ENCODE assay signal across 24 cellular contexts in the genomic region with DNA sequence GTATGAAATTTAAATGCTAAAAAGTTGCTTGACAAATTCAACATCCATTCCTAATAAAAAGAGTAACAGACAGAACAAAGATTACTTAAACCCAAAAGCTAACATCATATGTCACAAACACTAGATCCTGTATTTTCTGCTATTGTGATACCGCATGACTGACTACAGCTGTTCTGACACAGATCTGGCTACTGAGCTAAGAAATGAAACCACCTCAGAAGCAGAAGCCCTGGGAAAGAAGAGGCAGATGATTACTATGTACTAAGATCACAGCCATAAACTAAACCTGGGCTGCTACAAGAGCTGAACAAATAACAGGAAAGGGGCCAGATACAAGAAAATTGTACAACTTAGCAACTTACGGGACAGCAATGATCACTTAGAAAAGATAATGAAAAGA. TPM values are rescaled to one million over a fixed set of nuclear protein-coding genes. Genes with fewer than 3 reads are reported as not detected.
"Had no signal": no experiment of that assay in that cellular context is flagged by ENCODE, and none has a peak within 500 bp of the region (broad histone marks: within the 10 kb centered on the region; RNA-seq: fewer than 3 reads in every experiment).

No MANE protein-coding gene starts in this region.

- DNase-seq: activated CD4-positive, alpha-beta T cell treated with anti-CD3 and anti-CD28 coated beads for 1 hour; activated CD4-positive, alpha-beta T cell treated with anti-CD3 and anti-CD28 coated beads, Interleukin-2, amount 50 U/mL, for 4 hours; activated CD8-positive, alpha-beta memory T cell treated with anti-CD3 and anti-CD28 coated beads for 24 hours; activated CD8-positive, alpha-beta memory T cell treated with anti-CD3 and anti-CD28 coated beads, Interleukin-2, amount 50 U/mL, for 4 hours; activated T-cell treated with anti-CD3 and anti-CD28 coated beads, Interleukin-2, amount 50 U/mL, for 24 hours; central memory CD4-positive, alpha-beta T cell; effector memory CD4-positive, alpha-beta T cell; foreskin melanocyte; kidney glomerular epithelial cell; left lung; natural killer cell; retina; sigmoid colon; stimulated activated CD4-positive, alpha-beta T cell treated with anti-CD3 and anti-CD28 coated beads, Interleukin-15, amount 100 ng/mL, for 24 hours; trophoblast cell; uterus; WERI-Rb-1 had no signal

- H3K27ac Mint-ChIP-seq: activated T-cell treated with anti-CD3 and anti-CD28 coated beads, Interleukin-2, amount 50 U/mL, for 24 hours; activated T-helper 17 cell treated with anti-CD3 and anti-CD28 coated beads, Interleukin-2, amount 50 U/mL, for 72 hours; natural killer cell; progenitor cell of endocrine pancreas; stimulated activated memory B cell treated with anti-CD40 and anti-IgM and Interleukin-4, amounts not matched to agents 10 μg/mL and 1 μg/mL and 100 μg/mL, for 72 hours had no signal

- H3K27ac ChIP-seq: left lung, sigmoid colon, uterus, WERI-Rb-1 had no signal

- H3K4me1 ChIP-seq: uterus had no signal

- H3K4me3 Mint-ChIP-seq: activated T-cell treated with anti-CD3 and anti-CD28 coated beads, Interleukin-2, amount 50 U/mL, for 24 hours; activated T-helper 17 cell treated with anti-CD3 and anti-CD28 coated beads, Interleukin-2, amount 50 U/mL, for 72 hours; natural killer cell; stimulated activated memory B cell treated with anti-CD40 and anti-IgM and Interleukin-4, amounts not matched to agents 10 μg/mL and 1 μg/mL and 100 μg/mL, for 72 hours had no signal

- ATAC-seq: activated naive CD4-positive, alpha-beta T cell treated with anti-CD3 and anti-CD28 coated beads, Interleukin-2, amount 50 U/mL, for 72 hours; activated T-helper 17 cell treated with anti-CD3 and anti-CD28 coated beads, Interleukin-2, amount 50 U/mL, for 72 hours; esophagus mucosa; left lung; natural killer cell; stimulated activated memory B cell treated with anti-CD40 and anti-IgM and Interleukin-4, amounts not matched to agents 10 μg/mL and 1 μg/mL and 100 μg/mL, for 72 hours had no signal

- H3K27me3 ChIP-seq: left lung, sigmoid colon, uterus had no signal

- H3K9me3 Mint-ChIP-seq: activated naive CD4-positive, alpha-beta T cell treated with anti-CD3 and anti-CD28 coated beads, Interleukin-2, amount 50 U/mL, for 72 hours; activated T-cell treated with anti-CD3 and anti-CD28 coated beads, Interleukin-2, amount 50 U/mL, for 24 hours; activated T-helper 17 cell treated with anti-CD3 and anti-CD28 coated beads, Interleukin-2, amount 50 U/mL, for 72 hours; natural killer cell; stimulated activated memory B cell treated with anti-CD40 and anti-IgM and Interleukin-4, amounts not matched to agents 10 μg/mL and 1 μg/mL and 100 μg/mL, for 72 hours had no signal

- H3K9me3 ChIP-seq: left lung, sigmoid colon, uterus had no signal

- H3K4me1 Mint-ChIP-seq: activated T-helper 17 cell treated with anti-CD3 and anti-CD28 coated beads, Interleukin-2, amount 50 U/mL, for 72 hours had no signal

- H3K4me3 ChIP-seq: left lung, lung, sigmoid colon, smooth muscle cell, uterus had no signal

- H3K36me3 ChIP-seq: uterus had no signal

- H3K36me3 Mint-ChIP-seq: natural killer cell had no signal

- H3K27me3 Mint-ChIP-seq: activated T-cell treated with anti-CD3 and anti-CD28 coated beads, Interleukin-2, amount 50 U/mL, for 24 hours; activated T-helper 17 cell treated with anti-CD3 and anti-CD28 coated beads, Interleukin-2, amount 50 U/mL, for 72 hours; progenitor cell of endocrine pancreas; stimulated activated memory B cell treated with anti-CD40 and anti-IgM and Interleukin-4, amounts not matched to agents 10 μg/mL and 1 μg/mL and 100 μg/mL, for 72 hours had no signal

RNA-seq across cellular contexts. Expression of a gene that starts 53.5 kb away (rescaled TPM):
- total RNA-seq: natural killer cell had no signal
